Comparison of ENCODE assay signal across 17 cellular contexts in the genomic region with DNA sequence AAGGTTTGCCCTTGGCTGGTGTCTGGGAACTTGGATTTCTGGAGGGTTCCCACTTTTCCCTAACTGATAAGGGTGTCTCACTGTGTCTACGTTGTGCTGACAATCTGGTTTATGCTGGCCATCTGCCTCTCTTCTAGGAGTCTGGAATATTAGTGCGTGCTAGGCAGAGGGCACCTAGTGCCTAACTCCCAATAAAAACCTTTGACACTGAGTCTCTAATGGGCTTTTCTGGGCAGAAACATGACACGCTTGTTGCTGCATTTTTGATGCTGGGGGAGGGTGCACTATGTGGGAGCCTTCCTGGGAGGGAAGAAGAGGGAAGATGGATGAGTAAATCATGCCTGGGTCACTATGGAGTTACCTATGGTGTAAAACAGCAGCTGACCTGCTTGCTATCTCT. TPM values are rescaled to one million over a fixed set of nuclear protein-coding genes. Genes with fewer than 3 reads are reported as not detected.
DNase-seq lines count a peak whose midpoint lies in the region; TF ChIP-seq lines count a peak whose summit lies in the region.
"Had no signal": no experiment of that assay in that cellular context is flagged by ENCODE, and none has a peak within 500 bp of the region (broad histone marks: within the 10 kb centered on the region; RNA-seq: fewer than 3 reads in every experiment).

No MANE protein-coding gene starts in this region.

- H3K4me2 ChIP-seq in KMS-11 (peak overlapping the region; percentile 82; the same call in 1 of the 2 replicates), smooth muscle cell (no peak overlapping the region)

- H3K27ac ChIP-seq in KMS-11 (peak overlapping the region; percentile 89), smooth muscle cell (ENCODE audit: low read depth) (peak overlapping the region; percentile 40), dorsolateral prefrontal cortex (no peak overlapping the region)
- H3K27ac ChIP-seq: GM23248 had no signal

- H3K79me2 ChIP-seq in KMS-11 (ENCODE audit: insufficient read depth, low read depth), result no peaks in the 10 kb centered on the region
- no peaks in the 10 kb centered on the region for H3K79me2 ChIP-seq in smooth muscle cell (ENCODE audit: low read depth)

- H3K4me3 ChIP-seq in KMS-11 (IDR thresholded peaks at IDR 0.05; ENCODE audit: insufficient read depth, low read depth, low read length), result no peak overlapping the region
- H3K4me3 ChIP-seq in smooth muscle cell, result no peak overlapping the region
- no peak overlapping the region for H3K4me3 ChIP-seq in dorsolateral prefrontal cortex
- H3K4me3 ChIP-seq: GM23248, MG63 had no signal

- H3K9ac ChIP-seq in KMS-11 (no peak overlapping the region; the same call in 1 of the 2 replicates), smooth muscle cell (ENCODE audit: low read depth) (no peak overlapping the region)
- H3K9ac ChIP-seq: GM23248 had no signal

- H2AFZ ChIP-seq in KMS-11 (ENCODE audit: low read depth) (peak overlapping the region; percentile 33; the same call in 1 of the 2 replicates), smooth muscle cell (ENCODE audit: low read depth) (no peak overlapping the region)
- H2AFZ ChIP-seq: GM23248 had no signal

- no peak for TF ChIP-seq CTCF in KMS-11 (conservative IDR thresholded peaks at IDR 0.05; ENCODE audit: low read depth, low read length)
- no peak for TF ChIP-seq CTCF in smooth muscle cell (IDR thresholded peaks at IDR 0.05; ENCODE audit: borderline replicate concordance, insufficient read depth, poor library complexity, severe bottlenecking)
- TF ChIP-seq CTCF in dorsolateral prefrontal cortex (IDR thresholded peaks at IDR 0.05 in 54 of 56, conservative IDR thresholded peaks at IDR 0.05 in 2 of 56; ENCODE audit: low read depth in 1 of 56, partially characterized antibody in 56 of 56), result no peak

- H3K27me3 ChIP-seq in KMS-11 (ENCODE audit: insufficient read depth, low read depth) (no peaks in the 10 kb centered on the region), smooth muscle cell (ENCODE audit: low read depth) (no peaks in the 10 kb centered on the region), dorsolateral prefrontal cortex (peaks cover 0 to 77% (median 24%) of the 10 kb centered on the region in 45 donors)
- H3K27me3 ChIP-seq: MG63 had no signal

- no peaks in the 10 kb centered on the region for H3F3A ChIP-seq in smooth muscle cell (ENCODE audit: low read depth)

- H3K4me1 ChIP-seq in KMS-11 (ENCODE audit: low read depth, poor library complexity, severe bottlenecking), result peaks cover 82% of the 10 kb centered on the region
- H3K4me1 ChIP-seq in smooth muscle cell (ENCODE audit: low read depth), result peaks cover 11% of the 10 kb centered on the region
- H3K4me1 ChIP-seq: Caco-2 had no signal

- DNase-seq in NCI-H82 treated with DMSO at 0.1 percent for 48 hours (lab: John Stamatoyannopoulos, UW; ENCODE audit: unreplicated experiment), result peak; percentile 49
- DNase-seq in iris pigment epithelial cell (ENCODE audit: low read depth), result peak; percentile 30
- DNase-seq in smooth muscle cell (lab: John Stamatoyannopoulos, UW; ENCODE audit: unreplicated experiment), result no peak
- DNase-seq in NCI-H526 (lab: John Stamatoyannopoulos, UW), result no peak
- DNase-seq in HCEC 1CT, result no peak
- DNase-seq in dorsolateral prefrontal cortex, result no peak
- DNase-seq: Caco-2, DMS53, GM23248, KG1, MG63, NCI-H1092, NCI-H146, NCI-H2081, NCI-H69, OCI-M1 had no signal

- intact Hi-C loops in dorsolateral prefrontal cortex (cut with DNase I), result loop anchor here in 1 of 2 donors (10.0 kb wide), 1 partner anchor 146 kb away; no protein-coding TSS in a partner anchor

- H3K36me3 ChIP-seq in KMS-11 (ENCODE audit: insufficient read depth) (no peaks in the 10 kb centered on the region), smooth muscle cell (ENCODE audit: low read depth) (no peaks in the 10 kb centered on the region)
- H3K36me3 ChIP-seq: MG63 had no signal

- no peaks in the 10 kb centered on the region for H3K9me3 ChIP-seq in smooth muscle cell (replicated peaks; ENCODE audit: low read depth)
- H3K9me3 ChIP-seq: Caco-2, MG63 had no signal

- H4K20me1 ChIP-seq in KMS-11 (ENCODE audit: insufficient read depth) (no peaks in the 10 kb centered on the region), smooth muscle cell (ENCODE audit: low read depth) (no peaks in the 10 kb centered on the region)

- 38% methylated on average over 3 of the region's 3 CpGs for WGBS in smooth muscle cell (ENCODE audit: low lambda C conversion rate)

RNA-seq across cellular contexts. Expression of gene ZNF41, which starts 16.3 kb away (rescaled TPM):
- total RNA-seq in smooth muscle cell, result 4.6 and 6.7 TPM in 2 replicates
- 2.7 and 4.6 TPM in 2 replicates for polyA plus RNA-seq in smooth muscle cell
- 10 to 100 TPM in 117 of 120 experiments, 1 to 10 TPM in 3; 9.2 to 19.2 (median 13.6) TPM for total RNA-seq in dorsolateral prefrontal cortex

Comparison
In these comparisons a context has a peak if more than half of its experiments do, and no peak if none do; other contexts are left out.
1. H3K27ac ChIP-seq: peak in KMS-11 (single experiment) and smooth muscle cell (single experiment); none in dorsolateral prefrontal cortex (0 of 59).
2. DNase-seq: peak in NCI-H82 treated with DMSO at 0.1 percent for 48 hours (single experiment) and iris pigment epithelial cell (single experiment); none in smooth muscle cell (single experiment), NCI-H526 (0 of 2), HCEC 1CT (single experiment) and dorsolateral prefrontal cortex (0 of 10).